In genomic region chr4:185597532-185598188, GRCh38 we compare ENCODE assay signal across 8 cellular contexts.
DNase-seq lines count a peak whose midpoint lies in the region; ATAC-seq and TF ChIP-seq lines count a peak whose summit lies in the region.

No MANE protein-coding gene starts in this region.

- no peak overlapping the region for H3K9ac ChIP-seq in Karpas-422 (ENCODE audit: low read length)

- H3K4me1 Mint-ChIP-seq in activated naive CD4-positive, alpha-beta T cell treated with anti-CD3 and anti-CD28 coated beads, Interleukin-2, amount 10 ng/mL, durations not matched to agents 7 days and 5 days, result no peaks in the 10 kb centered on the region

- no peaks in the 10 kb centered on the region for H3K9me3 Mint-ChIP-seq in activated naive CD4-positive, alpha-beta T cell treated with anti-CD3 and anti-CD28 coated beads, Interleukin-2, amount 10 ng/mL, durations not matched to agents 7 days and 5 days

- CTCF ChIA-PET in activated naive CD4-positive, alpha-beta T cell treated with anti-CD3 and anti-CD28 coated beads, Interleukin-2, amount 10 ng/mL, durations not matched to agents 7 days and 5 days (lab: Charles Lee), result interaction anchor here (0.6 to 2.7 kb wide), 26 partner anchors 8 to 592 kb away, joined by 3 to 9 read pairs (median 4); partner anchors contain the start of gene CCDC110

- H3K27me3 ChIP-seq in Karpas-422 (ENCODE audit: low read length), result no peaks in the 10 kb centered on the region
- H3K27me3 ChIP-seq in upper lobe of right lung, result no peaks in the 10 kb centered on the region

- H3K27ac Mint-ChIP-seq in activated naive CD4-positive, alpha-beta T cell treated with anti-CD3 and anti-CD28 coated beads, Interleukin-2, amount 10 ng/mL, durations not matched to agents 7 days and 5 days, result no peak overlapping the region

- intact Hi-C loops in upper lobe of right lung (cut with DNase I), result loop anchor here (10.0 kb wide), 1 partner anchor 123 kb away; the partner anchor contains the start of gene CCDC110

- TF ChIP-seq CTCF in upper lobe of right lung (IDR thresholded peaks at IDR 0.05), result peak; percentile 99

- H3K4me1 ChIP-seq in Karpas-422 (ENCODE audit: low read length) (peaks cover 3% of the 10 kb centered on the region; the same call in 1 of the 2 replicates), upper lobe of right lung (no peaks in the 10 kb centered on the region)

- DNase-seq in CMK (ENCODE audit: low read depth) (peak; percentile 11), Karpas-422 (peak; percentile 72), SK-N-DZ (ENCODE audit: low spot score) (peak; percentile 74), glomerular visceral epithelial cell (ENCODE audit: extremely low spot score) (peak; percentile 76), pons (ENCODE audit: low spot score) (peak; percentile 88), upper lobe of right lung (peak; percentile 74)
- peak; percentile 76 for DNase-seq in activated naive CD4-positive, alpha-beta T cell treated with anti-CD3 and anti-CD28 coated beads, Interleukin-2, amount 10 ng/mL, durations not matched to agents 7 days and 5 days

- H3K27ac ChIP-seq in Karpas-422 (ENCODE audit: low read length) (no peak overlapping the region), upper lobe of right lung (no peak overlapping the region)

- no peaks in the 10 kb centered on the region for H3K9me2 ChIP-seq in Karpas-422 (replicated peaks; ENCODE audit: insufficient read depth, low read length)

- no peak overlapping the region for H2AFZ ChIP-seq in Karpas-422 (ENCODE audit: low read length)

- H3K4me2 ChIP-seq in Karpas-422 (ENCODE audit: low read depth, low read length, poor library complexity, severe bottlenecking), result peak overlapping the region; percentile 11

- H3K36me3 Mint-ChIP-seq in activated naive CD4-positive, alpha-beta T cell treated with anti-CD3 and anti-CD28 coated beads, Interleukin-2, amount 10 ng/mL, durations not matched to agents 7 days and 5 days, result no peaks in the 10 kb centered on the region

- no peaks in the 10 kb centered on the region for H4K20me1 ChIP-seq in Karpas-422 (ENCODE audit: insufficient read depth, low read depth, low read length)

- no peak overlapping the region for H3K4me3 ChIP-seq in Karpas-422 (ENCODE audit: low read length)
- H3K4me3 ChIP-seq in upper lobe of right lung, result no peak overlapping the region

- peaks cover 15% of the 10 kb centered on the region for H3K27me3 Mint-ChIP-seq in activated naive CD4-positive, alpha-beta T cell treated with anti-CD3 and anti-CD28 coated beads, Interleukin-2, amount 10 ng/mL, durations not matched to agents 7 days and 5 days

- ATAC-seq in GM21390 (IDR thresholded peaks at IDR 0.05; ENCODE audit: unreplicated experiment) (peak; percentile 82), upper lobe of right lung (peak; percentile 96)

- H3K4me3 Mint-ChIP-seq in activated naive CD4-positive, alpha-beta T cell treated with anti-CD3 and anti-CD28 coated beads, Interleukin-2, amount 10 ng/mL, durations not matched to agents 7 days and 5 days, result no peak overlapping the region

- H3K79me2 ChIP-seq in Karpas-422 (ENCODE audit: low read length), result no peaks in the 10 kb centered on the region

- H3K9me3 ChIP-seq in Karpas-422 (ENCODE audit: low read length) (no peaks in the 10 kb centered on the region), upper lobe of right lung (no peaks in the 10 kb centered on the region)

- no peaks in the 10 kb centered on the region for H3K36me3 ChIP-seq in Karpas-422 (ENCODE audit: insufficient read depth, low read length)
- H3K36me3 ChIP-seq in upper lobe of right lung, result no peaks in the 10 kb centered on the region

Comparison
In these comparisons a context has a peak if more than half of its experiments do, and no peak if none do; other contexts are left out.
1. DNase-seq: peak in every context shown above with its lines; median percentile 88 in pons; 76 in activated naive CD4-positive, alpha-beta T cell treated with anti-CD3 and anti-CD28 coated beads, Interleukin-2, amount 10 ng/mL, durations not matched to agents 7 days and 5 days; 76 in glomerular visceral epithelial cell; 74 in SK-N-DZ; 74 in upper lobe of right lung; 72 in Karpas-422; 11 in CMK.